13 cellular contexts compared by ENCODE assay signal in genomic region chr11:60396790-60397189, GRCh38. TPM values are rescaled to one million over a fixed set of nuclear protein-coding genes. Genes with fewer than 3 reads are reported as not detected.
DNase-seq lines count a peak whose midpoint lies in the region; ATAC-seq and TF ChIP-seq lines count a peak whose summit lies in the region.
"Had no signal": no experiment of that assay in that cellular context is flagged by ENCODE, and none has a peak within 500 bp of the region (broad histone marks: within the 10 kb centered on the region; RNA-seq: fewer than 3 reads in every experiment).

No MANE protein-coding gene starts in this region.

- H3K4me2 ChIP-seq in OCI-LY3 (ENCODE audit: low read length), result peak overlapping the region; percentile 47
- H3K4me2 ChIP-seq: SK-N-SH had no signal

- intact Hi-C loops in heart left ventricle (cut with DNase I) (no loop called here), cardiac septum (cut with DNase I) (no loop called here)

- peaks cover 0 to 37% (median 0%) of the 10 kb centered on the region in 12 donors for H3K4me1 ChIP-seq in heart left ventricle
- peaks cover 20% of the 10 kb centered on the region for H3K4me1 ChIP-seq in OCI-LY3 (ENCODE audit: low read length)

- H3K27ac ChIP-seq in heart left ventricle (peak overlapping the region in 2 of 12 donors; percentile 22 to 84), OCI-LY3 (ENCODE audit: low read length) (peak overlapping the region; percentile 82)

- no peaks in the 10 kb centered on the region for H3K27me3 ChIP-seq in heart left ventricle
- no peaks in the 10 kb centered on the region for H3K27me3 ChIP-seq in OCI-LY3 (ENCODE audit: low read depth, low read length)

- peaks cover 31 to 49% of the 10 kb centered on the region in 2 donors for H3K4me1 Mint-ChIP-seq in stimulated activated naive B cell treated with anti-CD40 and anti-IgM and Interleukin-4, amounts not matched to agents 10 μg/mL and 1 μg/mL and 100 μg/mL, for 72 hours

- H3K27me3 Mint-ChIP-seq in stimulated activated naive B cell treated with anti-CD40 and anti-IgM and Interleukin-4, amounts not matched to agents 10 μg/mL and 1 μg/mL and 100 μg/mL, for 72 hours, result no peaks in the 10 kb centered on the region

- TF ChIP-seq CTCF in heart left ventricle (IDR thresholded peaks at IDR 0.05) (no peak), OCI-LY3 (IDR thresholded peaks at IDR 0.05; ENCODE audit: low read depth, low read length) (no peak)

- no peak for DNase-seq in heart left ventricle
- DNase-seq in cardiac septum (ENCODE audit: low spot score), result no peak
- peak; percentile 16 for DNase-seq in stimulated activated naive B cell treated with anti-CD40 and anti-IgM and Interleukin-4, amounts not matched to agents 10 μg/mL and 1 μg/mL and 100 μg/mL, for 72 hours
- DNase-seq in stimulated activated CD4-positive, alpha-beta T cell treated with anti-CD3 and anti-CD28 coated beads, Interleukin-15, amount 100 ng/mL, for 24 hours, result no peak
- DNase-seq in mesenteric fat pad (ENCODE audit: low spot score), result no peak
- no peak for DNase-seq in NCI-H446 treated with DMSO at 0.1 percent for 48 hours (lab: John Stamatoyannopoulos, UW)
- DNase-seq: activated T-cell treated with anti-CD3 and anti-CD28 coated beads for 4 hours, mesenchymal stem cell, NCI-H2081, SK-N-SH had no signal

- ATAC-seq in heart left ventricle (peak in 3 of 4 donors; percentile 39 to 56 (median 54)), HG02798 (IDR thresholded peaks at IDR 0.05; ENCODE audit: poor library complexity, unreplicated experiment) (peak; percentile 73)
- ATAC-seq in stimulated activated naive B cell treated with anti-CD40 and anti-IgM and Interleukin-4, amounts not matched to agents 10 μg/mL and 1 μg/mL and 100 μg/mL, for 72 hours (replicated peaks), result peak; percentile 94

- H2AFZ ChIP-seq in OCI-LY3 (ENCODE audit: low read depth, low read length), result peak overlapping the region; percentile 54; the same call in 1 of the 2 replicates

- 0 to 7% (median 3%) methylated on average over 1 of the region's 1 CpG for WGBS in heart left ventricle, 4 donors

- H3K36me3 ChIP-seq in heart left ventricle (no peaks in the 10 kb centered on the region), OCI-LY3 (replicated peaks; ENCODE audit: low read depth, low read length) (peaks cover 3% of the 10 kb centered on the region)

- peaks cover 3 to 5% of the 10 kb centered on the region in 2 donors for H3K9me3 Mint-ChIP-seq in stimulated activated naive B cell treated with anti-CD40 and anti-IgM and Interleukin-4, amounts not matched to agents 10 μg/mL and 1 μg/mL and 100 μg/mL, for 72 hours

- H3K27ac Mint-ChIP-seq in stimulated activated naive B cell treated with anti-CD40 and anti-IgM and Interleukin-4, amounts not matched to agents 10 μg/mL and 1 μg/mL and 100 μg/mL, for 72 hours, result peak overlapping the region; percentile 92

- peak overlapping the region; percentile 35; the same call in 1 of the 2 replicates for H3K9ac ChIP-seq in OCI-LY3 (ENCODE audit: low read length)
- H3K9ac ChIP-seq: SK-N-SH had no signal

- H3K36me3 Mint-ChIP-seq in stimulated activated naive B cell treated with anti-CD40 and anti-IgM and Interleukin-4, amounts not matched to agents 10 μg/mL and 1 μg/mL and 100 μg/mL, for 72 hours, result peaks cover 6 to 17% of the 10 kb centered on the region in 2 donors

- peak overlapping the region; percentile 16 to 51 for H3K4me3 Mint-ChIP-seq in stimulated activated naive B cell treated with anti-CD40 and anti-IgM and Interleukin-4, amounts not matched to agents 10 μg/mL and 1 μg/mL and 100 μg/mL, for 72 hours

- TF ChIP-seq POLR2A in heart left ventricle (IDR thresholded peaks at IDR 0.05), result no peak

- H4K20me1 ChIP-seq in OCI-LY3 (ENCODE audit: insufficient read depth, low read length), result no peaks in the 10 kb centered on the region

- H3K4me3 ChIP-seq in heart left ventricle (no peak overlapping the region), OCI-LY3 (ENCODE audit: low read length) (peak overlapping the region; percentile 31)

- H3K9me3 ChIP-seq in heart left ventricle (no peaks in the 10 kb centered on the region), OCI-LY3 (ENCODE audit: insufficient read depth, low read length) (no peaks in the 10 kb centered on the region)
- H3K9me3 ChIP-seq: SK-N-SH had no signal

- H3K79me2 ChIP-seq in OCI-LY3 (ENCODE audit: low read length), result no peaks in the 10 kb centered on the region

RNA-seq across cellular contexts. Expression of gene MS4A14, which starts 0.5 kb away (rescaled TPM):
- total RNA-seq in heart left ventricle, result 1 to 10 TPM in 3 of 9 donors, under 1 TPM in 6; 0.15 to 2.7 (median 0.50) TPM
- under 1 TPM; 0.12 to 0.69 TPM for polyA plus RNA-seq in heart left ventricle
- total RNA-seq in cardiac septum, result 0.51 TPM
- 3.6 TPM for total RNA-seq in mesenteric fat pad
- total RNA-seq: A172 had no signal
- polyA plus RNA-seq: SK-N-SH had no signal

RNA-seq across cellular contexts. Expression of gene MS4A7, which starts 18.5 kb away (rescaled TPM):
- total RNA-seq in heart left ventricle (10 to 100 TPM in 4 of 9 donors, 1 to 10 TPM in 5; 5.4 to 57.1 (median 9.8) TPM), cardiac septum (8.2 TPM), mesenteric fat pad (188 TPM)
- polyA plus RNA-seq in heart left ventricle, result 1 to 10 TPM; 2.7 to 3.5 TPM
- total RNA-seq: A172 had no signal
- polyA plus RNA-seq: SK-N-SH had no signal

RNA-seq across cellular contexts. Expression of gene MS4A5, which starts 32.6 kb away (rescaled TPM):
- not detected for total RNA-seq in heart left ventricle
- not detected for polyA plus RNA-seq in heart left ventricle
- not detected for total RNA-seq in cardiac septum
- not detected for total RNA-seq in mesenteric fat pad
- total RNA-seq: A172 had no signal
- polyA plus RNA-seq: SK-N-SH had no signal

RNA-seq across cellular contexts. Expression of gene MS4A1, which starts 58.9 kb away (rescaled TPM):
- total RNA-seq in heart left ventricle (under 1 TPM in 2 of 9 donors, not detected in 7; 0.45 to 0.86 TPM), cardiac septum (not detected), mesenteric fat pad (0.22 TPM)
- polyA plus RNA-seq in heart left ventricle, result under 1 TPM in 1 of 2 donors, not detected in 1; 0.08 TPM
- total RNA-seq: A172 had no signal
- polyA plus RNA-seq: SK-N-SH had no signal
